In the genomic region with DNA sequence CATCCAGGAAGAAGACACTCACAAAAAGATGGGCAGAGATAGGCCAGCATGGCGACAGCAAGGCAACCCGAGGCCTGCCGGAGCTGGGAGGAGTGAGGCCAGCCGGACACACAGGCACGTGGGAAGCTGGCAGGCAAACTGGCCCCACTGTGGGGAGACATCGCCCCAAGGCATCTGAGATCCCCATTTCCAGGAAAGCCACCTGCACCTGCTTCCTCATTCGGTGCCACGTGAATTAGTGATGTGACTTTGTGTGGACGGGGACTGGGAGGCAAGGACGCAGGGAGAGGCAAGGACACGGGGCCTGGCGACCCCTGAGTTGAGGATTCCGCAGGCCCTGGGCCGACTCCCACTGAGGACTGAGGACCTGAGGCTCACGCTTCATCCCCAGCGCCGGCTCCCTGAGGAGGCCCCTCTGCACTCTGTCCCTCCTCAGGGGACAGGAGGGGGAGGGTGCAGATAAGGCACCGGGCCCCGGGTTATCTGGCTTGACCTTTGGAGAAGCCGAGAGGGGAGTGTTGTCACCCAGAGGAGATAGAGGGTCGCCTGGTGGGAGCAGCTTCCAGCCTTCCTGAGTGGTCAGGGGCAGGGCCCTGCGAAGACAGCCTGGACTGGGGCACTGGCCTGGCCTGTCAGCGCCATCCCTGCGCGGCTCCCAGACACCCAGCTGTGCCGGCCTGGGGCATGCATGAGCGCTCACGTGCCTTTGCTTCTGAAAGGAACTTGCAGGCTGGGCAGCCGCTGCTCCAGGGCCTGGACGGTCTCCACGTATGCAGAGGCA, we compare ENCODE assay signal across 1 cellular context.
TF ChIP-seq lines count a peak whose summit lies in the region.

No MANE protein-coding gene starts in this region.

TF ChIP-seq in SK-N-SH, 30 proteins besides CTCF, POLR2A, EP300 and RAD21:
- TF ChIP-seq NFIC (IDR thresholded peaks at IDR 0.05; ENCODE audit: borderline replicate concordance) (no peak), MXI1 (IDR thresholded peaks at IDR 0.05; ENCODE audit: low read depth, low read length) (0 out of 2 replicates have a peak, but pooled peaks have one; percentile 40)
